In the genomic region with DNA sequence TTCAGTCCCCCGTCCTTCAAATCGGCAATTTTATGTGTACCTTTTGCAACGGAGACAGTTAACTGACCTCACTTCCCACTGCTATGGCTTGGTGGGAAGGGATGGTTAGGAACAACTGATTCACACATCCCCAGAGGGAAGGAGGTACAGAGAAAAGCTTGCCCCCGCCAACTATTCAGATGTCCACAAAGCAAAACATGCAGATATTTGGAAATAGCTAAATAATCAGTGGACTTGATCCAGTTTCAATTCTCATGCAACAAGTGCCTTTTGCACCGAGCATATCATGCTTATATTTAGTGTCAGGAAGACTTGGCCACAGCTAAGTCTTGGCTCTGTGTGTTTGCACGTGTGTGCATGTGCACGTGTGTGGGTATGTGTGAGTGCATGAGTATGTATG, we compare ENCODE assay signal across 1 cellular context.
TF ChIP-seq lines count a peak whose summit lies in the region.

No MANE protein-coding gene starts in this region.

TF ChIP-seq in IMR-90, 13 proteins besides CTCF, POLR2A, EP300 and RAD21 (continued from another document):
- TF ChIP-seq, protein P1, sequence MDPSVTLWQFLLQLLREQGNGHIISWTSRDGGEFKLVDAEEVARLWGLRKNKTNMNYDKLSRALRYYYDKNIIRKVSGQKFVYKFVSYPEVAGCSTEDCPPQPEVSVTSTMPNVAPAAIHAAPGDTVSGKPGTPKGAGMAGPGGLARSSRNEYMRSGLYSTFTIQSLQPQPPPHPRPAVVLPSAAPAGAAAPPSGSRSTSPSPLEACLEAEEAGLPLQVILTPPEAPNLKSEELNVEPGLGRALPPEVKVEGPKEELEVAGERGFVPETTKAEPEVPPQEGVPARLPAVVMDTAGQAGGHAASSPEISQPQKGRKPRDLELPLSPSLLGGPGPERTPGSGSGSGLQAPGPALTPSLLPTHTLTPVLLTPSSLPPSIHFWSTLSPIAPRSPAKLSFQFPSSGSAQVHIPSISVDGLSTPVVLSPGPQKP (IDR thresholded peaks at IDR 0.05; ENCODE audit: borderline replicate concordance, low read depth, low read length): no peak
- TF ChIP-seq, protein P2, sequence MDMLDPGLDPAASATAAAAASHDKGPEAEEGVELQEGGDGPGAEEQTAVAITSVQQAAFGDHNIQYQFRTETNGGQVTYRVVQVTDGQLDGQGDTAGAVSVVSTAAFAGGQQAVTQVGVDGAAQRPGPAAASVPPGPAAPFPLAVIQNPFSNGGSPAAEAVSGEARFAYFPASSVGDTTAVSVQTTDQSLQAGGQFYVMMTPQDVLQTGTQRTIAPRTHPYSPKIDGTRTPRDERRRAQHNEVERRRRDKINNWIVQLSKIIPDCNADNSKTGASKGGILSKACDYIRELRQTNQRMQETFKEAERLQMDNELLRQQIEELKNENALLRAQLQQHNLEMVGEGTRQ (IDR thresholded peaks at IDR 0.05; ENCODE audit: low read depth, low read length): no peak
